Comparison of ENCODE assay signal across 21 cellular contexts in the genomic region with DNA sequence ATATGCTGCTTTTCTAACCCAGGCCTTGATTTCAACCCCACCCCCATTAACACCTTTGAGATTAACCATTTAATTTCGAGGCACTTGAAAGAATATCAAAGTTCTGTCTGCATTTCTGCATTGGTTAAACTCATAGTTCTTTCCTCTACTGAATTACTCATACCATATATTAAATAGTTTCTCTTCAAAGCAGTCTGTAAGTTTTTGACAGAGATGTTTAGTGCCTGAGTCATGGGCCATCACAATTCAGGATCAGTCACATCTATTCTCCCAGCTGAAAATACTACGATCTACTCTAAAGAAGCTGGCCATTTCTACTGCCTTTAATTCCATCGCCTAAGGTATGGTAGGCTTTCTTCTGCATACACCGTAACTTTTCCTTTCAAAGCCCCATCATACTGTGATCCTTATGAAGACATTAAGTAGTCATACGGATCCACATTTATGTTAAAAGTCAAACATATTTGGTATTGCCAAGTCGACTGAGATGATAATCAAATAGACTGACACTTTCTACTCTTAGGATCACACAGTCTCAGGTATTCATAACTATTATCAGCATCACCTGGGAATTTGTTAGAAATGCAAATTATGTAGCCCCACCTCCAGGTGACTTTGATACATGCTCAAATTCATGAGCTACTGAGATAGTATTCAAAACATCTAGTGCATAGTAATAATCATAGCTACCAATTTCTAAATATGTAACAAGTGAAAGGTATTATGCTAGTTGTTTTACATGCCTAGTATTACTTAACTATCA.
DNase-seq lines count a peak whose midpoint lies in the region; ATAC-seq, FAIRE-seq and TF ChIP-seq lines count a peak whose summit lies in the region.
"Had no signal": no experiment of that assay in that cellular context is flagged by ENCODE, and none has a peak within 500 bp of the region (broad histone marks: within the 10 kb centered on the region; RNA-seq: fewer than 3 reads in every experiment).

No MANE protein-coding gene starts in this region.

- no peak overlapping the region for H4K5ac ChIP-seq in H9 (ENCODE audit: insufficient read length, low read depth, low read length)

- H3K79me2 ChIP-seq in H9 (ENCODE audit: insufficient read depth, low read length): no peaks in the 10 kb centered on the region

- no peak for FAIRE-seq in bronchial epithelial cell (lab: Jason Lieb, UNC)
- FAIRE-seq: H1 had no signal

- no peak overlapping the region for H2BK15ac ChIP-seq in H9 (ENCODE audit: low read depth, low read length)

- no peaks in the 10 kb centered on the region for H3K27me3 ChIP-seq in bronchial epithelial cell (ENCODE audit: control insufficient read depth, insufficient read depth, low read length)
- H3K27me3 ChIP-seq in H9 (ENCODE audit: insufficient read depth, low read length): no peaks in the 10 kb centered on the region
- H3K27me3 ChIP-seq: neural progenitor cell, tibial nerve had no signal

- H3K9me3 ChIP-seq in H9 (ENCODE audit: control insufficient read depth, low read depth, low read length): no peaks in the 10 kb centered on the region
- H3K9me3 ChIP-seq: tibial nerve had no signal

- no peak overlapping the region for H4K91ac ChIP-seq in H9 (ENCODE audit: insufficient read length, low read depth, low read length)

- H3K9ac ChIP-seq in H9 (ENCODE audit: extremely low read depth, insufficient read length, low read length): no peak overlapping the region
- H3K9ac ChIP-seq: KMS-11, neural progenitor cell had no signal

- WGBS in H9 (ENCODE audit: extremely low coverage, insufficient read length, low lambda C conversion rate): no CpG with 5 or more reads among the region's 6 CpGs

- H3K4me3 Mint-ChIP-seq in H9: no peak overlapping the region
- H3K4me3 Mint-ChIP-seq: activated CD4-positive, alpha-beta T cell treated with anti-CD3 and anti-CD28 coated beads for 36 hours; endodermal cell; neural progenitor cell had no signal

- no peak overlapping the region for H2AFZ ChIP-seq in H9 (ENCODE audit: low read length)
- H2AFZ ChIP-seq: neural progenitor cell had no signal

- H3K27ac ChIP-seq in H9 (ENCODE audit: insufficient read length, low read depth, low read length): no peak overlapping the region
- H3K27ac ChIP-seq: KMS-11, neural progenitor cell, tibial nerve had no signal

- no peak overlapping the region for H3T11ph ChIP-seq in H9 (ENCODE audit: low read length)

- ATAC-seq in GM18870 (IDR thresholded peaks at IDR 0.05; ENCODE audit: unreplicated experiment): no peak
- no peak for ATAC-seq in HG02852 (IDR thresholded peaks at IDR 0.05; ENCODE audit: unreplicated experiment)
- ATAC-seq: activated CD4-positive, alpha-beta T cell treated with anti-CD3 and anti-CD28 coated beads for 36 hours had no signal

- no peak overlapping the region for H3K14ac ChIP-seq in H9 (ENCODE audit: insufficient read depth, low read length)

- H3K9me3 Mint-ChIP-seq in H9: no peaks in the 10 kb centered on the region
- H3K9me3 Mint-ChIP-seq: endodermal cell, neural progenitor cell had no signal

- no peak overlapping the region for H3K4ac ChIP-seq in H9 (ENCODE audit: low read depth, low read length)

- H3K4me3 ChIP-seq in bronchial epithelial cell (ENCODE audit: low read depth, low read length): no peak overlapping the region
- H3K4me3 ChIP-seq: neural progenitor cell, tibial nerve had no signal

- H3K23ac ChIP-seq in H9 (ENCODE audit: insufficient read length, low read depth, low read length): no peak overlapping the region

- no peaks in the 10 kb centered on the region; a peak in 1 of 7 replicates for H3K36me3 Mint-ChIP-seq in H9 (ENCODE audit: insufficient read depth in 1 of 3, low read depth in 3 of 3)
- H3K36me3 Mint-ChIP-seq: neural progenitor cell had no signal

- H2BK20ac ChIP-seq in H9 (ENCODE audit: low read depth, low read length, poor library complexity, severe bottlenecking): no peak overlapping the region

- H3K56ac ChIP-seq in H9 (ENCODE audit: insufficient read length, low read depth, low read length): no peak overlapping the region

- H3K4me1 Mint-ChIP-seq in H9: no peaks in the 10 kb centered on the region
- H3K4me1 Mint-ChIP-seq: activated CD4-positive, alpha-beta T cell treated with anti-CD3 and anti-CD28 coated beads for 36 hours; endodermal cell; neural progenitor cell had no signal

- no peak overlapping the region for H3K4me2 ChIP-seq in H9 (ENCODE audit: insufficient read depth, insufficient read length, low read length)
- H3K4me2 ChIP-seq: KMS-11, neural progenitor cell had no signal

- H3K27me3 Mint-ChIP-seq in H9 (ENCODE audit: low read depth): no peaks in the 10 kb centered on the region; the same call in none of the 2 replicates
- H3K27me3 Mint-ChIP-seq: activated CD4-positive, alpha-beta T cell treated with anti-CD3 and anti-CD28 coated beads for 36 hours had no signal

- no peak overlapping the region for H3K18ac ChIP-seq in H9 (ENCODE audit: insufficient read length, low read depth, low read length)

- TF ChIP-seq CTCF in bronchial epithelial cell (IDR thresholded peaks at IDR 0.05; ENCODE audit: insufficient read depth, low read length, severe bottlenecking) (no peak), H9 (conservative IDR thresholded peaks at IDR 0.05) (no peak)

- no peaks in the 10 kb centered on the region for H3K79me1 ChIP-seq in H9 (ENCODE audit: insufficient read depth, low read depth, low read length, poor library complexity, severe bottlenecking)

- H3K27ac Mint-ChIP-seq in H9: no peak overlapping the region
- H3K27ac Mint-ChIP-seq: activated CD4-positive, alpha-beta T cell treated with anti-CD3 and anti-CD28 coated beads for 36 hours; endodermal cell; neural progenitor cell had no signal

- H2AK5ac ChIP-seq in H9 (ENCODE audit: insufficient read length, low read length): no peak overlapping the region

- no peaks in the 10 kb centered on the region for H3K36me3 ChIP-seq in bronchial epithelial cell (ENCODE audit: control insufficient read depth, insufficient read depth, low read length)
- H3K36me3 ChIP-seq: neural progenitor cell, tibial nerve had no signal

- H2BK5ac ChIP-seq in H9 (ENCODE audit: insufficient read length, low read length): no peak overlapping the region

- no peaks in the 10 kb centered on the region for H4K20me1 ChIP-seq in H9 (ENCODE audit: control insufficient read depth, insufficient read depth, insufficient read length)

- no peak overlapping the region for H4K8ac ChIP-seq in H9 (replicated peaks; ENCODE audit: insufficient read length, low read depth, low read length)

- H2BK120ac ChIP-seq in H9 (ENCODE audit: low read depth, low read length, poor library complexity, severe bottlenecking): no peak overlapping the region

- no peaks in the 10 kb centered on the region for H3K23me2 ChIP-seq in H9 (ENCODE audit: insufficient read length, low read depth, low read length, poor library complexity, severe bottlenecking)

- DNase-seq in Daoy (ENCODE audit: low read depth) (peak; percentile 11), M059J (ENCODE audit: low read depth) (peak; percentile 74), bronchial epithelial cell (ENCODE audit: low read depth) (peak; percentile 74), non-pigmented ciliary epithelial cell (ENCODE audit: low read depth) (peak; percentile 14), H9 (no peak)
- no peak for DNase-seq in activated CD4-positive, alpha-beta T cell treated with anti-CD3 and anti-CD28 coated beads for 1 hour
- DNase-seq: activated CD4-positive, alpha-beta T cell treated with anti-CD3 and anti-CD28 coated beads for 36 hours; activated CD8-positive, alpha-beta memory T cell treated with anti-CD3 and anti-CD28 coated beads, Interleukin-2, amount 50 U/mL, for 48 hours; activated gamma-delta T cell; amniotic stem cell; DMS79 treated with DMSO at 0.1 percent for 48 hours; endodermal cell; NCI-H1092 treated with DMSO at 0.1 percent for 48 hours; OCI-M1; stimulated activated naive CD4-positive, alpha-beta T cell treated with Interleukin-2 at 50 U/mL for 16 hours had no signal

- H2BK12ac ChIP-seq in H9 (ENCODE audit: insufficient read length, low read depth, low read length): no peak overlapping the region

- H3K4me1 ChIP-seq in H9 (ENCODE audit: insufficient read depth, low read length): no peaks in the 10 kb centered on the region
- H3K4me1 ChIP-seq: neural progenitor cell, tibial nerve had no signal

Comparison
In these comparisons a context has a peak if more than half of its experiments do, and no peak if none do; other contexts are left out.
1. DNase-seq: peak in Daoy (single experiment), M059J (single experiment), bronchial epithelial cell (single experiment) and non-pigmented ciliary epithelial cell (single experiment); none in H9 (single experiment) and activated CD4-positive, alpha-beta T cell treated with anti-CD3 and anti-CD28 coated beads for 1 hour (single experiment).